In the genomic region with DNA sequence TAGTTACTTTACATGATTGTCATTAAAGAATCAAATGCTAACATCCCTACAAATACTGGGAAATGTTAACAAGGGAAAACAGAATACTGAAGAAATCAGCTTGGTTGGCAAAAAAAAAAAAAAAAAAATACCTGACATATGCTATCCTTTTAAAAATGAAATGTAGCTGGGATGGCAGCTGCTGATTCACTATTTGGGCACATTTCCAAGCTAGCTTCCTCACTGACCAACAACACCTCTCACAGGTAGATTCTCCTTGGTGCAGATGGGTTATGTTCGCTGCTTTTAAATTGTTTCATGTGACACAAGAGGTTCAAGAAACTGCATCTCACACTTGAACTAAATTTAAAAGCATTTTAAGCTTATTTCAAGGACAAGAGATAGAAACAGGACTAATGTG, we compare ENCODE assay signal across 17 cellular contexts. TPM values are rescaled to one million over a fixed set of nuclear protein-coding genes. Genes with fewer than 3 reads are reported as not detected.
DNase-seq lines count a peak whose midpoint lies in the region; ATAC-seq and TF ChIP-seq lines count a peak whose summit lies in the region.
"Had no signal": no experiment of that assay in that cellular context is flagged by ENCODE, and none has a peak within 500 bp of the region (broad histone marks: within the 10 kb centered on the region; RNA-seq: fewer than 3 reads in every experiment).

No MANE protein-coding gene starts in this region.

- H3K4me3 Mint-ChIP-seq in activated CD8-positive, alpha-beta memory T cell treated with anti-CD3 and anti-CD28 coated beads, Interleukin-2, amount 10 ng/mL, durations not matched to agents 7 days and 5 days = no peak overlapping the region
- H3K4me3 Mint-ChIP-seq: CD4-positive, alpha-beta memory T cell had no signal

- peaks cover 35% of the 10 kb centered on the region for H3K27me3 Mint-ChIP-seq in activated CD8-positive, alpha-beta memory T cell treated with anti-CD3 and anti-CD28 coated beads, Interleukin-2, amount 10 ng/mL, durations not matched to agents 7 days and 5 days

- no peak overlapping the region for H4K8ac ChIP-seq in neuronal stem cell (ENCODE audit: low read depth, low read length)

- no peak overlapping the region for H3K27ac Mint-ChIP-seq in activated CD8-positive, alpha-beta memory T cell treated with anti-CD3 and anti-CD28 coated beads, Interleukin-2, amount 10 ng/mL, durations not matched to agents 7 days and 5 days
- H3K27ac Mint-ChIP-seq: CD4-positive, alpha-beta memory T cell had no signal

- no CpG with 5 or more reads among the region's 1 CpG for WGBS in neuronal stem cell (ENCODE audit: extremely low coverage in 2 of 2, insufficient read length in 2 of 2, insufficient replicate concordance in 1 of 2), 2 donors

- no peak overlapping the region for H4K91ac ChIP-seq in neuronal stem cell (ENCODE audit: low read depth, low read length, poor library complexity)

- no peak for TF ChIP-seq CTCF in vagina (IDR thresholded peaks at IDR 0.05)

- H3K9me3 ChIP-seq in neuronal stem cell (replicated peaks in 1 of 2; ENCODE audit: control insufficient read depth in 2 of 2, insufficient read depth in 1 of 2, low read depth in 1 of 2, low read length in 2 of 2) = no peaks in the 10 kb centered on the region
- H3K9me3 ChIP-seq in vagina = no peaks in the 10 kb centered on the region
- H3K9me3 ChIP-seq: ascending aorta, heart right ventricle, Peyer's patch had no signal

- H2BK15ac ChIP-seq in neuronal stem cell (ENCODE audit: low read length) = no peak overlapping the region

- no peak overlapping the region for H3K23ac ChIP-seq in neuronal stem cell (ENCODE audit: low read depth, low read length, poor library complexity)

- H3K9me3 Mint-ChIP-seq in activated CD8-positive, alpha-beta memory T cell treated with anti-CD3 and anti-CD28 coated beads, Interleukin-2, amount 10 ng/mL, durations not matched to agents 7 days and 5 days (ENCODE audit: low read depth) = no peaks in the 10 kb centered on the region

- no peak overlapping the region for H3K14ac ChIP-seq in neuronal stem cell (ENCODE audit: low read length)

- peaks cover 0 to 14% of the 10 kb centered on the region in 2 donors for H3K4me1 ChIP-seq in neuronal stem cell (ENCODE audit: control insufficient read depth in 2 of 2, insufficient read depth in 1 of 2, low read depth in 1 of 2, low read length in 2 of 2)
- H3K4me1 ChIP-seq in vagina = no peaks in the 10 kb centered on the region
- H3K4me1 ChIP-seq: heart right ventricle, parathyroid adenoma, Peyer's patch had no signal

- H3K18ac ChIP-seq in neuronal stem cell (ENCODE audit: low read length) = no peak overlapping the region

- H3K27me3 ChIP-seq in neuronal stem cell (ENCODE audit: control insufficient read depth in 3 of 3, insufficient read depth in 3 of 3, low read depth in 1 of 3, low read length in 3 of 3) (peaks cover 0 to 13% (median 4%) of the 10 kb centered on the region in 3 experiments), vagina (no peaks in the 10 kb centered on the region)
- H3K27me3 ChIP-seq: ascending aorta, Peyer's patch had no signal

- H2BK120ac ChIP-seq in neuronal stem cell (ENCODE audit: low read depth, low read length) = no peak overlapping the region

- H3K4me3 ChIP-seq in neuronal stem cell (ENCODE audit: low read length in 2 of 2) (no peak overlapping the region), vagina (no peak overlapping the region)
- H3K4me3 ChIP-seq: ascending aorta, heart right ventricle, Peyer's patch had no signal

- H3K36me3 ChIP-seq in neuronal stem cell (replicated peaks in 1 of 2; ENCODE audit: control insufficient read depth in 2 of 2, insufficient read depth in 2 of 2, low read length in 2 of 2) = no peaks in the 10 kb centered on the region
- no peaks in the 10 kb centered on the region for H3K36me3 ChIP-seq in vagina
- H3K36me3 ChIP-seq: ascending aorta, heart right ventricle, Peyer's patch had no signal

- DNase-seq in NCI-H2196 (lab: John Stamatoyannopoulos, UW; ENCODE audit: unreplicated experiment) (peak; percentile 34), NCI-H2196 treated with DMSO at 0.1 percent for 48 hours (lab: John Stamatoyannopoulos, UW; ENCODE audit: unreplicated experiment) (no peak), NCI-H2029 treated with DMSO at 0.1 percent for 48 hours (lab: John Stamatoyannopoulos, UW) (peak; percentile 72), RPMI8226 (peak; percentile 26), neuronal stem cell (ENCODE audit: low spot score) (no peak), vagina (ENCODE audit: extremely low spot score in 2 of 2) (no peak)
- DNase-seq in activated CD8-positive, alpha-beta memory T cell treated with anti-CD3 and anti-CD28 coated beads, Interleukin-2, amount 10 ng/mL, durations not matched to agents 7 days and 5 days = no peak
- DNase-seq: activated CD4-positive, alpha-beta T cell treated with anti-CD3 and anti-CD28 coated beads for 4 hours; activated naive CD4-positive, alpha-beta T cell treated with Interleukin-2 at 50 U/mL for 16 hours; CD4-positive, alpha-beta memory T cell; heart right ventricle; NCI-H1436; Peyer's patch; stimulated activated CD4-positive, alpha-beta T cell treated with anti-CD3 and anti-CD28 coated beads, Interleukin-2, amount 100 ng/mL, for 48 hours had no signal

- CTCF ChIA-PET in activated CD8-positive, alpha-beta memory T cell treated with anti-CD3 and anti-CD28 coated beads, Interleukin-2, amount 10 ng/mL, durations not matched to agents 7 days and 5 days (lab: Charles Lee) = interaction anchor here (0.7 kb wide), 1 partner anchor 14 kb away, joined by 4 read pairs; no protein-coding TSS in a partner anchor

- H3K4me2 ChIP-seq in neuronal stem cell (ENCODE audit: insufficient read depth, low read length, poor library complexity, severe bottlenecking) = no peak overlapping the region

- no peak overlapping the region for H2BK12ac ChIP-seq in neuronal stem cell (ENCODE audit: low read length)

- H3K4me1 Mint-ChIP-seq in activated CD8-positive, alpha-beta memory T cell treated with anti-CD3 and anti-CD28 coated beads, Interleukin-2, amount 10 ng/mL, durations not matched to agents 7 days and 5 days = no peaks in the 10 kb centered on the region

- no peak overlapping the region for H2AK5ac ChIP-seq in neuronal stem cell (ENCODE audit: low read depth, low read length)

- H3K27ac ChIP-seq in neuronal stem cell (replicated peaks; ENCODE audit: low read length) (no peak overlapping the region), vagina (no peak overlapping the region)
- H3K27ac ChIP-seq: ascending aorta, heart right ventricle, parathyroid adenoma, Peyer's patch had no signal

- intact Hi-C loops in vagina (cut with DNase I) = no loop called here

- no peak overlapping the region for H3K4ac ChIP-seq in neuronal stem cell (ENCODE audit: low read length)

- H2AFZ ChIP-seq in neuronal stem cell (ENCODE audit: low read length) = peak overlapping the region; percentile 81
- H2AFZ ChIP-seq: parathyroid adenoma had no signal

- no peaks in the 10 kb centered on the region for H3K36me3 Mint-ChIP-seq in activated CD8-positive, alpha-beta memory T cell treated with anti-CD3 and anti-CD28 coated beads, Interleukin-2, amount 10 ng/mL, durations not matched to agents 7 days and 5 days
- H3K36me3 Mint-ChIP-seq: CD4-positive, alpha-beta memory T cell had no signal

- no peak for TF ChIP-seq POLR2A in vagina (IDR thresholded peaks at IDR 0.05)

- no peak overlapping the region for H2BK5ac ChIP-seq in neuronal stem cell (ENCODE audit: low read length)

- ATAC-seq in HG03097 (IDR thresholded peaks at IDR 0.05; ENCODE audit: low FRiP score, unreplicated experiment) = no peak
- ATAC-seq in activated CD8-positive, alpha-beta memory T cell treated with anti-CD3 and anti-CD28 coated beads, Interleukin-2, amount 10 ng/mL, durations not matched to agents 7 days and 5 days = no peak
- ATAC-seq: heart right ventricle had no signal

- no peak overlapping the region for H3K9ac ChIP-seq in neuronal stem cell (ENCODE audit: low read depth, low read length, poor library complexity)
- H3K9ac ChIP-seq: parathyroid adenoma had no signal

- H3K79me1 ChIP-seq in neuronal stem cell (ENCODE audit: low read depth, low read length) = no peaks in the 10 kb centered on the region

RNA-seq across cellular contexts. Expression of a gene that starts 6.1 kb away (rescaled TPM):
- 7.1 TPM for polyA plus RNA-seq in neuronal stem cell (2013, experiment 1 of 2)
- polyA plus RNA-seq in neuronal stem cell (2013, experiment 2 of 2) = 7.5 TPM
- total RNA-seq in vagina = 75.6 TPM
- 1 to 10 TPM in 1 of 2 experiments, under 1 TPM in 1; 0.40 to 1.3 TPM for total RNA-seq in activated CD8-positive, alpha-beta memory T cell treated with anti-CD3 and anti-CD28 coated beads, Interleukin-2, amount 10 ng/mL, durations not matched to agents 7 days and 5 days

Comparison
In these comparisons a context has a peak if more than half of its experiments do, and no peak if none do; other contexts are left out.
1. DNase-seq: peak in NCI-H2196 (single experiment), NCI-H2029 treated with DMSO at 0.1 percent for 48 hours (single experiment) and RPMI8226 (single experiment); none in NCI-H2196 treated with DMSO at 0.1 percent for 48 hours (single experiment), neuronal stem cell (single experiment), vagina (0 of 2) and activated CD8-positive, alpha-beta memory T cell treated with anti-CD3 and anti-CD28 coated beads, Interleukin-2, amount 10 ng/mL, durations not matched to agents 7 days and 5 days (single experiment).
2. RNA of a gene that starts 6.1 kb away (total RNA-seq): 75.6 TPM in vagina (single experiment); 0.40 to 1.3 TPM in activated CD8-positive, alpha-beta memory T cell treated with anti-CD3 and anti-CD28 coated beads, Interleukin-2, amount 10 ng/mL, durations not matched to agents 7 days and 5 days; every median in the first group is over 10 times any median in the second.